Comparison of ENCODE assay signal across 29 cellular contexts in the genomic region with DNA sequence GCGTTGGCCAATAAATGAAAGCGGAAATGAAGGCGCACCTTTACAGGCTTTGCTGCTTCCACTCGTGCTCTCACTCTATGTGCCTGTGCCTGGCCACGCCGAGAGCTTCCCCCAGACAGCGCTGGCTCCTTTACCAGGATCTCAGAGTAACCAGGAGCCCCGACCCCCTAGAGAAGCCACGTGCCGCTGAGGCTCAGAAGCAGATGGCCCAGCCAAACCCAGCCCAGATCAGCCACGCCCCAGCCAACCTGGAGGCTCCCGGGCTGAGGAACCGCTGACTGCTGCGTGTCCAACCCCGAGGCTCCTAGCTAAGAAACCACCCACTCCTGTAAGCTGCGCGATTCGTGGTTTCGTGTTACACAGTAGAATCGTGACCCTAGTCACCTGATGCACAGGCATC.
"Had no signal": no experiment of that assay in that cellular context is flagged by ENCODE, and none has a peak within 500 bp of the region (broad histone marks: within the 10 kb centered on the region; RNA-seq: fewer than 3 reads in every experiment).

No MANE protein-coding gene starts in this region.

- H3K36me3 ChIP-seq: ovary, right lobe of liver, sigmoid colon, stomach, tibial artery, transverse colon, upper lobe of right lung, uterus had no signal

- H3K9ac ChIP-seq: parathyroid adenoma had no signal

- H2AFZ ChIP-seq: parathyroid adenoma had no signal

- H3K4me3 ChIP-seq: ovary, psoas muscle, right lobe of liver, sigmoid colon, stomach, tibial artery, transverse colon, upper lobe of right lung, uterus had no signal

- H3K9me3 ChIP-seq: ovary, psoas muscle, right lobe of liver, sigmoid colon, stomach, testis, tibial artery, transverse colon, upper lobe of right lung, uterus had no signal

- H3K27me3 ChIP-seq: ovary, right lobe of liver, sigmoid colon, stomach, testis, tibial artery, transverse colon, upper lobe of right lung, uterus had no signal

- H3K79me2 ChIP-seq: parathyroid adenoma had no signal

- DNase-seq: naive thymus-derived CD8-positive, alpha-beta T cell; nephron progenitor cell; occipital lobe; ovary; posterior cingulate gyrus; psoas muscle; right cardiac atrium; right lobe of liver; sigmoid colon; small intestine; stimulated activated CD4-positive, alpha-beta T cell treated with anti-CD3 and anti-CD28 coated beads, Interleukin-15, amount 100 ng/mL, for 24 hours; stimulated activated CD4-positive, alpha-beta T cell treated with anti-CD3 and anti-CD28 coated beads, Interleukin-2, amount 100 ng/mL, for 24 hours; stimulated activated CD4-positive, alpha-beta T cell treated with anti-CD3 and anti-CD28 coated beads, Interleukin-2, amount 100 ng/mL, for 48 hours; stimulated activated CD4-positive, alpha-beta T cell treated with anti-CD3 and anti-CD28 coated beads, Interleukin-4, amount 100 ng/mL, for 24 hours; stimulated activated naive B cell treated with anti-CD40 and anti-IgM and Interleukin-4, amounts not matched to agents 10 μg/mL and 1 μg/mL and 100 μg/mL, for 72 hours; stimulated activated naive CD4-positive, alpha-beta T cell treated with Interleukin-2 at 50 U/mL for 16 hours; stomach; testis; tibial artery; transverse colon; upper lobe of right lung; uterus had no signal

- H3K36me3 Mint-ChIP-seq: natural killer cell treated with Interleukin-12 subunit alpha and Interleukin-12 subunit beta and Interleukin-15 and Interleukin-18, amount 100 ng/mL, for 72 hours; stimulated activated effector memory CD8-positive, alpha-beta T cell treated with anti-CD3 and anti-CD28 coated beads, Interleukin-12 subunit alpha, Interleukin-12 subunit beta, amount 100 ng/mL, for 72 hours had no signal

- H3K4me3 Mint-ChIP-seq: natural killer cell treated with Interleukin-12 subunit alpha and Interleukin-12 subunit beta and Interleukin-15 and Interleukin-18, amount 100 ng/mL, for 72 hours; nephron progenitor cell; neural crest cell; stimulated activated effector memory CD8-positive, alpha-beta T cell treated with anti-CD3 and anti-CD28 coated beads, Interleukin-12 subunit alpha, Interleukin-12 subunit beta, amount 100 ng/mL, for 72 hours; stimulated activated naive B cell treated with anti-CD40 and anti-IgM and Interleukin-4, amounts not matched to agents 10 μg/mL and 1 μg/mL and 100 μg/mL, for 72 hours; stimulated activated naive CD8-positive, alpha-beta T cell treated with anti-CD3 and anti-CD28 coated beads, Interleukin-15, Interleukin-2, amounts not matched to agents 100 ng/mL and 50 ng/mL, for 24 hours; type B pancreatic cell had no signal

- H3K27me3 Mint-ChIP-seq: naive thymus-derived CD8-positive, alpha-beta T cell; stimulated activated naive B cell treated with anti-CD40 and anti-IgM and Interleukin-4, amounts not matched to agents 10 μg/mL and 1 μg/mL and 100 μg/mL, for 72 hours; stimulated activated naive CD8-positive, alpha-beta T cell treated with anti-CD3 and anti-CD28 coated beads, Interleukin-15, Interleukin-2, amounts not matched to agents 100 ng/mL and 50 ng/mL, for 24 hours; type B pancreatic cell had no signal

- H3K27ac Mint-ChIP-seq: natural killer cell treated with Interleukin-12 subunit alpha and Interleukin-12 subunit beta and Interleukin-15 and Interleukin-18, amount 100 ng/mL, for 72 hours; nephron progenitor cell; progenitor cell of endocrine pancreas; stimulated activated effector memory CD8-positive, alpha-beta T cell treated with anti-CD3 and anti-CD28 coated beads, Interleukin-12 subunit alpha, Interleukin-12 subunit beta, amount 100 ng/mL, for 72 hours; stimulated activated naive B cell treated with anti-CD40 and anti-IgM and Interleukin-4, amounts not matched to agents 10 μg/mL and 1 μg/mL and 100 μg/mL, for 72 hours; stimulated activated naive CD8-positive, alpha-beta T cell treated with anti-CD3 and anti-CD28 coated beads, Interleukin-15, Interleukin-2, amounts not matched to agents 100 ng/mL and 50 ng/mL, for 24 hours; type B pancreatic cell had no signal

- H3K4me1 ChIP-seq: parathyroid adenoma, psoas muscle, right lobe of liver, sigmoid colon, stomach, testis, tibial artery, transverse colon, upper lobe of right lung, uterus had no signal

- H3K9me3 Mint-ChIP-seq: natural killer cell treated with Interleukin-12 subunit alpha and Interleukin-12 subunit beta and Interleukin-15 and Interleukin-18, amount 100 ng/mL, for 72 hours had no signal

- H3K4me1 Mint-ChIP-seq: nephron progenitor cell; stimulated activated naive B cell treated with anti-CD40 and anti-IgM and Interleukin-4, amounts not matched to agents 10 μg/mL and 1 μg/mL and 100 μg/mL, for 72 hours had no signal

- ATAC-seq: naive thymus-derived CD8-positive, alpha-beta T cell; natural killer cell treated with Interleukin-12 subunit alpha and Interleukin-12 subunit beta and Interleukin-15 and Interleukin-18, amount 100 ng/mL, for 72 hours; psoas muscle; right cardiac atrium; right lobe of liver; stimulated activated effector memory CD8-positive, alpha-beta T cell treated with anti-CD3 and anti-CD28 coated beads, Interleukin-12 subunit alpha, Interleukin-12 subunit beta, amount 100 ng/mL, for 72 hours; stimulated activated naive B cell treated with anti-CD40 and anti-IgM and Interleukin-4, amounts not matched to agents 10 μg/mL and 1 μg/mL and 100 μg/mL, for 72 hours; upper lobe of right lung had no signal

- H3K27ac ChIP-seq: ovary, parathyroid adenoma, psoas muscle, right lobe of liver, sigmoid colon, stomach, testis, tibial artery, transverse colon, upper lobe of right lung, uterus had no signal
